1 cellular context compared by ENCODE assay signal in genomic region chr2:98027955-98028593, GRCh38.
TF ChIP-seq lines count a peak whose summit lies in the region.

No MANE protein-coding gene starts in this region.

TF ChIP-seq in IMR-90, 13 proteins besides CTCF, POLR2A, EP300 and RAD21:
- TF ChIP-seq CHD1 (IDR thresholded peaks at IDR 0.05; ENCODE audit: low read depth, low read length) = no peak
- TF ChIP-seq MAZ (IDR thresholded peaks at IDR 0.05; ENCODE audit: borderline replicate concordance, low read depth, low read length) = no peak
- TF ChIP-seq RFX5 (IDR thresholded peaks at IDR 0.05; ENCODE audit: low read depth, low read length) = no peak
- TF ChIP-seq FOS (IDR thresholded peaks at IDR 0.05; ENCODE audit: low read depth, low read length) = no peak
- no peak for TF ChIP-seq MXI1 (IDR thresholded peaks at IDR 0.05; ENCODE audit: borderline replicate concordance, low read depth, low read length)
- no peak for TF ChIP-seq SMC3 (IDR thresholded peaks at IDR 0.05; ENCODE audit: low read depth, low read length)
- TF ChIP-seq RCOR1 (IDR thresholded peaks at IDR 0.05; ENCODE audit: insufficient replicate concordance, low read length) = no peak
- TF ChIP-seq MAFK (IDR thresholded peaks at IDR 0.05; ENCODE audit: low read depth, low read length) = no peak
- TF ChIP-seq CEBPB (IDR thresholded peaks at IDR 0.05; ENCODE audit: low read depth, low read length) = no peak
- no peak for TF ChIP-seq ELK1 (IDR thresholded peaks at IDR 0.05; ENCODE audit: borderline replicate concordance, low read depth, low read length)
- no peak for TF ChIP-seq USF2 (IDR thresholded peaks at IDR 0.05; ENCODE audit: low read depth, low read length)
- TF ChIP-seq BHLHE40 (IDR thresholded peaks at IDR 0.05; ENCODE audit: low read depth, low read length) = no peak
- TF ChIP-seq NFE2L2 (IDR thresholded peaks at IDR 0.05; ENCODE audit: low read depth, low read length) = no peak
